In genomic region chr6:41027251-41027650, GRCh38 we compare ENCODE assay signal across 1 cellular context.
TF ChIP-seq lines count a peak whose summit lies in the region.

No MANE protein-coding gene starts in this region.

TF ChIP-seq in IMR-90, 13 proteins besides CTCF, POLR2A, EP300 and RAD21:
- TF ChIP-seq ELK1 (IDR thresholded peaks at IDR 0.05; ENCODE audit: borderline replicate concordance, low read depth, low read length) (no peak), FOS (IDR thresholded peaks at IDR 0.05; ENCODE audit: low read depth, low read length) (no peak), MAFK (IDR thresholded peaks at IDR 0.05; ENCODE audit: low read depth, low read length) (no peak), SMC3 (IDR thresholded peaks at IDR 0.05; ENCODE audit: low read depth, low read length) (no peak), MXI1 (IDR thresholded peaks at IDR 0.05; ENCODE audit: borderline replicate concordance, low read depth, low read length) (no peak), BHLHE40 (IDR thresholded peaks at IDR 0.05; ENCODE audit: low read depth, low read length) (no peak), MAZ (IDR thresholded peaks at IDR 0.05; ENCODE audit: borderline replicate concordance, low read depth, low read length) (no peak), RFX5 (IDR thresholded peaks at IDR 0.05; ENCODE audit: low read depth, low read length) (no peak)
- TF ChIP-seq, protein P1, sequence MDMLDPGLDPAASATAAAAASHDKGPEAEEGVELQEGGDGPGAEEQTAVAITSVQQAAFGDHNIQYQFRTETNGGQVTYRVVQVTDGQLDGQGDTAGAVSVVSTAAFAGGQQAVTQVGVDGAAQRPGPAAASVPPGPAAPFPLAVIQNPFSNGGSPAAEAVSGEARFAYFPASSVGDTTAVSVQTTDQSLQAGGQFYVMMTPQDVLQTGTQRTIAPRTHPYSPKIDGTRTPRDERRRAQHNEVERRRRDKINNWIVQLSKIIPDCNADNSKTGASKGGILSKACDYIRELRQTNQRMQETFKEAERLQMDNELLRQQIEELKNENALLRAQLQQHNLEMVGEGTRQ (IDR thresholded peaks at IDR 0.05; ENCODE audit: low read depth, low read length) = no peak
